In the genomic region with DNA sequence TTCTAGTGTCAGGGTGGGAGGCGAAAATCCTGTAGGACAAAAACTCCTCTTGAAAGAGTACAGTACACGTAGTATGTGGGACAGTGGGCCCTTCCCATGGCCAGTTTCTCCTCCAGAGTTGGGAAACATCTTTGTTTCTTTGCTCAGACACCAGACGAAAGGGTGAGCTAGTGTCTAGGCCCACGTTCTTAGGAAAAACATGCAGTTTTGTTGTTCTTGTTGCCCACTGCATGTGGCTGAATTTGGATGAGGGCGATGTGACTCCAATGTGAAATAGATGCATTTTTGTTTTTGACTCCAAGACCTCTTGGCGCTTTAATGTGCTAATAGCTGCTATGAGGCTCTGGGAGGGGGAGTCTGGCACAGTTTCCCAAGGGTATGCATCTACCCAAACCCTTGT, we compare ENCODE assay signal across 1 cellular context.
TF ChIP-seq lines count a peak whose summit lies in the region.

No MANE protein-coding gene starts in this region.

TF ChIP-seq in A549, 52 proteins besides CTCF, POLR2A, EP300 and RAD21 (continued from another document):
- TF ChIP-seq FOSL2 (IDR thresholded peaks at IDR 0.05) (no peak), FOSL2 (CRISPR knock-in tag; IDR thresholded peaks at IDR 0.05) (no peak), RCOR1 (IDR thresholded peaks at IDR 0.05; ENCODE audit: low read depth, low read length) (no peak), JUN (IDR thresholded peaks at IDR 0.05) (no peak), RNF2 (IDR thresholded peaks at IDR 0.05; ENCODE audit: borderline replicate concordance, low read depth) (no peak), CHD2 (IDR thresholded peaks at IDR 0.05; ENCODE audit: low read length, partially characterized antibody) (no peak), GATA3 (IDR thresholded peaks at IDR 0.05; ENCODE audit: borderline replicate concordance) (no peak), ZC3H11A (IDR thresholded peaks at IDR 0.05) (no peak), ZNF302 (CRISPR knock-in tag; IDR thresholded peaks at IDR 0.05) (no peak), FOXS1 (CRISPR knock-in tag; IDR thresholded peaks at IDR 0.05) (no peak), BHLHE40 (IDR thresholded peaks at IDR 0.05; ENCODE audit: low read depth, low read length) (no peak), POLR2AphosphoS2 (conservative IDR thresholded peaks at IDR 0.05; ENCODE audit: low read length) (no peak)
- TF ChIP-seq, protein P1, sequence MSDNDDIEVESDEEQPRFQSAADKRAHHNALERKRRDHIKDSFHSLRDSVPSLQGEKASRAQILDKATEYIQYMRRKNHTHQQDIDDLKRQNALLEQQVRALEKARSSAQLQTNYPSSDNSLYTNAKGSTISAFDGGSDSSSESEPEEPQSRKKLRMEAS (IDR thresholded peaks at IDR 0.05), result no peak
